ENCODE assay signal across 2 cellular contexts in the genomic region with DNA sequence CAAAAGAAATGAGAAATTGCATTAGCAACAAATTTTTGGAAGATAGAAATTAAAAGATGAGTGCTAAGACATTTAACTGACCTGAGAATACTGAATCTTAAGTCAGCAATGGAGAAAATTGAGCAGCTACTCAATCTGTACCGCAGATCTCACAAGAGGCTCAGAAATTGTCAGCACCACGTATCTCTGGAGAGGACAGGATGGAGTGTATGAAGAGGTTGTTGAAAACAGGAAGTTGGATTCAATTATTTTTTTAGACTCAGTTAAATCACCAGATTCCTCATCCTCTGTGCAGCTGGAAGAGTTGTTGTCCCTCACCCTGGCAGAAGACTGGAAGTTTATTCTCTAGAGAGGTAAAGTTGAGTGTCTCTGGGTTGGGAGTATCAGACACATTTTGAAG.
TF ChIP-seq lines count a peak whose summit lies in the region.

No MANE protein-coding gene starts in this region.

TF ChIP-seq in SK-N-SH, 30 proteins besides CTCF, POLR2A, EP300 and RAD21 (continued from another document):
- TF ChIP-seq REST (IDR thresholded peaks at IDR 0.05; ENCODE audit: low read depth, low read length) (no peak), GATA2 (CRISPR knock-in tag; IDR thresholded peaks at IDR 0.05) (no peak), USF2 (IDR thresholded peaks at IDR 0.05; ENCODE audit: borderline replicate concordance, low read depth, low read length) (no peak), FOXJ3 (CRISPR knock-in tag; IDR thresholded peaks at IDR 0.05) (no peak), RCOR1 (IDR thresholded peaks at IDR 0.05; ENCODE audit: low read length) (no peak), TCF12 (IDR thresholded peaks at IDR 0.05) (no peak)

TF ChIP-seq in SK-N-SH treated with all-trans-retinoic acid at 6 μM for 48 hours, 23 proteins besides CTCF, POLR2A, EP300 and RAD21 (continued from another document):
- TF ChIP-seq, protein P1, sequence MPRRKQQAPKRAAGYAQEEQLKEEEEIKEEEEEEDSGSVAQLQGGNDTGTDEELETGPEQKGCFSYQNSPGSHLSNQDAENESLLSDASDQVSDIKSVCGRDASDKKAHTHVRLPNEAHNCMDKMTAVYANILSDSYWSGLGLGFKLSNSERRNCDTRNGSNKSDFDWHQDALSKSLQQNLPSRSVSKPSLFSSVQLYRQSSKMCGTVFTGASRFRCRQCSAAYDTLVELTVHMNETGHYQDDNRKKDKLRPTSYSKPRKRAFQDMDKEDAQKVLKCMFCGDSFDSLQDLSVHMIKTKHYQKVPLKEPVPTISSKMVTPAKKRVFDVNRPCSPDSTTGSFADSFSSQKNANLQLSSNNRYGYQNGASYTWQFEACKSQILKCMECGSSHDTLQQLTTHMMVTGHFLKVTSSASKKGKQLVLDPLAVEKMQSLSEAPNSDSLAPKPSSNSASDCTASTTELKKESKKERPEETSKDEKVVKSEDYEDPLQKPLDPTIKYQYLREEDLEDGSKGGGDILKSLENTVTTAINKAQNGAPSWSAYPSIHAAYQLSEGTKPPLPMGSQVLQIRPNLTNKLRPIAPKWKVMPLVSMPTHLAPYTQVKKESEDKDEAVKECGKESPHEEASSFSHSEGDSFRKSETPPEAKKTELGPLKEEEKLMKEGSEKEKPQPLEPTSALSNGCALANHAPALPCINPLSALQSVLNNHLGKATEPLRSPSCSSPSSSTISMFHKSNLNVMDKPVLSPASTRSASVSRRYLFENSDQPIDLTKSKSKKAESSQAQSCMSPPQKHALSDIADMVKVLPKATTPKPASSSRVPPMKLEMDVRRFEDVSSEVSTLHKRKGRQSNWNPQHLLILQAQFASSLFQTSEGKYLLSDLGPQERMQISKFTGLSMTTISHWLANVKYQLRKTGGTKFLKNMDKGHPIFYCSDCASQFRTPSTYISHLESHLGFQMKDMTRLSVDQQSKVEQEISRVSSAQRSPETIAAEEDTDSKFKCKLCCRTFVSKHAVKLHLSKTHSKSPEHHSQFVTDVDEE (CRISPR knock-in tag; IDR thresholded peaks at IDR 0.05): no peak
- no peak for TF ChIP-seq TCF4 (CRISPR knock-in tag; IDR thresholded peaks at IDR 0.05; ENCODE audit: borderline replicate concordance)
- TF ChIP-seq PPARA (CRISPR knock-in tag; IDR thresholded peaks at IDR 0.05; ENCODE audit: borderline replicate concordance): no peak
- no peak for TF ChIP-seq GLIS3 (CRISPR knock-in tag; IDR thresholded peaks at IDR 0.05)
- no peak for TF ChIP-seq TOX (CRISPR knock-in tag; IDR thresholded peaks at IDR 0.05; ENCODE audit: borderline replicate concordance)
- TF ChIP-seq PATZ1 (CRISPR knock-in tag; IDR thresholded peaks at IDR 0.05; ENCODE audit: borderline replicate concordance): no peak
- TF ChIP-seq ZNF8 (CRISPR knock-in tag; IDR thresholded peaks at IDR 0.05): no peak
- TF ChIP-seq ESRRG (CRISPR knock-in tag; IDR thresholded peaks at IDR 0.05): no peak
- no peak for TF ChIP-seq CSDC2 (CRISPR knock-in tag; IDR thresholded peaks at IDR 0.05)
- no peak for TF ChIP-seq OSR1 (CRISPR knock-in tag; IDR thresholded peaks at IDR 0.05)
- no peak for TF ChIP-seq RARB (CRISPR knock-in tag; IDR thresholded peaks at IDR 0.05)
